Comparison of ENCODE assay signal across 1 cellular context in the genomic region with DNA sequence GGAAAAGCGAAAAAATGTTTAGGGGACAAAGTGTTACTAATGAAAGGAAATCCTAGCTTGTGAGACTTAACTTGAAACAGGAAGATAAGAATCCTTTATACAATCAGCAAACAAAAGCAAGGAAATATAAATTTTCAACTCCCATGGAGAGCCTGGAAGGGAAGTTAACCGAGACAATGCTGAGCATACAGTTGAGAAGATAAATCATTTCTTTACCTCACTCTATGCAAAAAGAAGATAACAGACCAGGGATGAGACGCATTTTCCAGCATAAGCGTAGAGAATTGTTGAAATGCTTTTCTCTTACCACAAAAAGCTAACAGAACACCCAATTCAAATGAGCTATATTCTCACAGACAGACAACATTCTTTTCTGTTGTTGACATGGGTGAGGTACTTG.
TF ChIP-seq lines count a peak whose summit lies in the region.

No MANE protein-coding gene starts in this region.

TF ChIP-seq in H1, 55 proteins besides CTCF, POLR2A, EP300 and RAD21:
- TF ChIP-seq JUND (IDR thresholded peaks at IDR 0.05; ENCODE audit: low read length) (no peak), TEAD4 (IDR thresholded peaks at IDR 0.05; ENCODE audit: low read depth, low read length) (no peak), EZH2 (IDR thresholded peaks at IDR 0.05; ENCODE audit: low read depth, low read length, severe bottlenecking) (no peak), CEBPB (IDR thresholded peaks at IDR 0.05; ENCODE audit: low read depth, low read length) (no peak), SIN3A (conservative IDR thresholded peaks at IDR 0.05 in 1 of 2, IDR thresholded peaks at IDR 0.05 in 1 of 2; ENCODE audit: low read depth in 1 of 2, low read length in 2 of 2) (no peak), ASH2L (IDR thresholded peaks at IDR 0.05; ENCODE audit: low read length) (no peak), SIRT6 (IDR thresholded peaks at IDR 0.05; ENCODE audit: low read length) (no peak), SIX5 (IDR thresholded peaks at IDR 0.05; ENCODE audit: low read depth, low read length) (no peak), MAFK (IDR thresholded peaks at IDR 0.05; ENCODE audit: low read depth, low read length) (no peak), SAP30 (IDR thresholded peaks at IDR 0.05; ENCODE audit: insufficient read depth, insufficient replicate concordance, low read length) (no peak), KDM5A (IDR thresholded peaks at IDR 0.05; ENCODE audit: low read length) (no peak), TCF12 (IDR thresholded peaks at IDR 0.05; ENCODE audit: low read depth, low read length) (no peak), ZNF274 (IDR thresholded peaks at IDR 0.05; ENCODE audit: borderline replicate concordance, extremely low read depth, low read length) (no peak), EGR1 (IDR thresholded peaks at IDR 0.05; ENCODE audit: borderline replicate concordance, low read depth, low read length) (no peak)
